1 cellular context compared by ENCODE assay signal in the genomic region with DNA sequence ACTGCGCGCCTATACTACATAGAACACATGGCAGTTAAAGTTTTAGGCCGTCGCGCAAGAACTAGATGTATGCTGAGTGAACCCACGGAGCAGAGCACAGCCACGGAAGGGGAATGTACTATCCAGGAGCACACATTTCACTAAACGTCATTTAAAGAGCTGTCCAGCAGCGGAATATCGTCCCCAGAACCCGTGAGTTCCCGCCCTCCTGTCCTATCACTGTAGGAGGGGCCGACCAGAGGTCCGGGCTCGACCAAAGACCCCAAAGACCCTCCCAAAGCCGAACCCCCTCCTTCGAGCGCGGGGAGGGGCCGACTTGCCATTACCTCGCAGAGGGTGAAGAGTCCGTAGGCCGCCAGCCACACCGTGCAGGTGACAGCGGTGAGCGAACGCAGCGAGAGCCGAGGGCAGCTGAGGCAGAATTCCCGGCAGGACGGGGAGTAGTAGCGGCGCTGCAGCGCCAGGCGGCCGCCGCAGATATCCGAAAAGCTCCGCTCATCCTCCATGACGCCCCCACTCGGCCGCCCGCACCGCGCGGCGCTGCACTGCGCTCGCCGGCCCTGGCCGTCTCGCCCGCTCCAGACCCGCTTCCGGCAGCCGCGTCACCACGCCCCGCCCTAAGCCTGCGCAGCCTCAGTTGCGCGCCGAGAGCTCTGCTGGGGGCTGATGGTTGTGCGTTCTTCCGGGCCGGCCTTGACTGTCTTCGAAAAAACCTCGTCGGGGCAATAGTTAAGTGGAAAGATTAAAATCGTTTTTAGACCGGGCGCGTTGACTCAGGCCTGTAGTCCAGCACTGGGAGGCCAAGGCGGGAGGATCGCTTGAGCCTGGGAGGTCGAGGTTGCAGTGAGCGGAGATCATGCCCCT.
TF ChIP-seq lines count a peak whose summit lies in the region.

PIGH (minus strand) TSS at position 571 of the 864 bp plus-strand sequence; CDS start at position 506, 65 bp downstream.

TF ChIP-seq in HepG2, 621 proteins besides CTCF, POLR2A, EP300 and RAD21 (continued from another document and continues in another):
- TF ChIP-seq, protein P1, sequence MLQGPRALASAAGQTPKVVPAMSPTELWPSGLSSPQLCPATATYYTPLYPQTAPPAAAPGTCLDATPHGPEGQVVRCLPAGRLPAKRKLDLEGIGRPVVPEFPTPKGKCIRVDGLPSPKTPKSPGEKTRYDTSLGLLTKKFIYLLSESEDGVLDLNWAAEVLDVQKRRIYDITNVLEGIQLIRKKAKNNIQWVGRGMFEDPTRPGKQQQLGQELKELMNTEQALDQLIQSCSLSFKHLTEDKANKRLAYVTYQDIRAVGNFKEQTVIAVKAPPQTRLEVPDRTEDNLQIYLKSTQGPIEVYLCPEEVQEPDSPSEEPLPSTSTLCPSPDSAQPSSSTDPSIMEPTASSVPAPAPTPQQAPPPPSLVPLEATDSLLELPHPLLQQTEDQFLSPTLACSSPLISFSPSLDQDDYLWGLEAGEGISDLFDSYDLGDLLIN (CRISPR knock-in tag; IDR thresholded peaks at IDR 0.05; ENCODE audit: borderline replicate concordance): no peak
- TF ChIP-seq ZNF691 (CRISPR knock-in tag; IDR thresholded peaks at IDR 0.05; ENCODE audit: borderline replicate concordance, low read depth) (peak; percentile 91), ZFAT (CRISPR knock-in tag; conservative IDR thresholded peaks at IDR 0.05) (no peak), ZNF496 (CRISPR knock-in tag; IDR thresholded peaks at IDR 0.05; ENCODE audit: insufficient replicate concordance) (no peak), SOX13 (IDR thresholded peaks at IDR 0.05) (no peak), SOX13 (CRISPR knock-in tag; conservative IDR thresholded peaks at IDR 0.05 in 1 of 2, IDR thresholded peaks at IDR 0.05 in 1 of 2) (peak in 1 of 2 experiments; percentile 30; a peak in 1 of 4 replicates), REXO4 (CRISPR knock-in tag; IDR thresholded peaks at IDR 0.05; ENCODE audit: borderline replicate concordance) (no peak), ERF (CRISPR knock-in tag; IDR thresholded peaks at IDR 0.05) (peak; percentile 75), NR2F1 (CRISPR knock-in tag; IDR thresholded peaks at IDR 0.05) (no peak), ZNF3 (CRISPR knock-in tag; IDR thresholded peaks at IDR 0.05) (no peak), DBP (CRISPR knock-in tag; IDR thresholded peaks at IDR 0.05; ENCODE audit: not compliant biosample characterization) (no peak), BRD4 (CRISPR knock-in tag; IDR thresholded peaks at IDR 0.05) (no peak; the same call in 1 of the 2 replicates), ZNF17 (CRISPR knock-in tag; IDR thresholded peaks at IDR 0.05) (no peak), ZNF317 (CRISPR knock-in tag; IDR thresholded peaks at IDR 0.05) (no peak; the same call in 1 of the 2 replicates), BATF2 (CRISPR knock-in tag; IDR thresholded peaks at IDR 0.05) (no peak), ZNF337 (CRISPR knock-in tag; IDR thresholded peaks at IDR 0.05; ENCODE audit: borderline replicate concordance, low read depth) (no peak; the same call in 1 of the 2 replicates), ZNF180 (CRISPR knock-in tag; IDR thresholded peaks at IDR 0.05; ENCODE audit: borderline replicate concordance, low read depth) (no peak), EED (CRISPR knock-in tag; IDR thresholded peaks at IDR 0.05) (no peak), SNAI1 (CRISPR knock-in tag; IDR thresholded peaks at IDR 0.05; ENCODE audit: borderline replicate concordance) (no peak), ZNF557 (CRISPR knock-in tag; IDR thresholded peaks at IDR 0.05) (no peak), MAZ (IDR thresholded peaks at IDR 0.05; ENCODE audit: borderline replicate concordance, low read depth, low read length) (peak; percentile 75), MAZ (CRISPR knock-in tag; IDR thresholded peaks at IDR 0.05; ENCODE audit: low read depth) (peak; percentile 77), PAWR (CRISPR knock-in tag; IDR thresholded peaks at IDR 0.05; ENCODE audit: borderline replicate concordance) (no peak), ZBTB20 (CRISPR knock-in tag; IDR thresholded peaks at IDR 0.05; ENCODE audit: borderline replicate concordance, low read depth) (no peak), ZNF292 (CRISPR knock-in tag; IDR thresholded peaks at IDR 0.05; ENCODE audit: borderline replicate concordance, low read depth) (peak; percentile 29; the same call in 1 of the 2 replicates), SIX4 (CRISPR knock-in tag; IDR thresholded peaks at IDR 0.05) (no peak), FOXJ3 (CRISPR knock-in tag; IDR thresholded peaks at IDR 0.05; ENCODE audit: borderline replicate concordance) (no peak), GATA4 (IDR thresholded peaks at IDR 0.05; ENCODE audit: borderline replicate concordance, low read depth) (no peak), ZNF549 (CRISPR knock-in tag; IDR thresholded peaks at IDR 0.05) (no peak), TRIM22 (IDR thresholded peaks at IDR 0.05) (no peak)
- TF ChIP-seq, protein P2, sequence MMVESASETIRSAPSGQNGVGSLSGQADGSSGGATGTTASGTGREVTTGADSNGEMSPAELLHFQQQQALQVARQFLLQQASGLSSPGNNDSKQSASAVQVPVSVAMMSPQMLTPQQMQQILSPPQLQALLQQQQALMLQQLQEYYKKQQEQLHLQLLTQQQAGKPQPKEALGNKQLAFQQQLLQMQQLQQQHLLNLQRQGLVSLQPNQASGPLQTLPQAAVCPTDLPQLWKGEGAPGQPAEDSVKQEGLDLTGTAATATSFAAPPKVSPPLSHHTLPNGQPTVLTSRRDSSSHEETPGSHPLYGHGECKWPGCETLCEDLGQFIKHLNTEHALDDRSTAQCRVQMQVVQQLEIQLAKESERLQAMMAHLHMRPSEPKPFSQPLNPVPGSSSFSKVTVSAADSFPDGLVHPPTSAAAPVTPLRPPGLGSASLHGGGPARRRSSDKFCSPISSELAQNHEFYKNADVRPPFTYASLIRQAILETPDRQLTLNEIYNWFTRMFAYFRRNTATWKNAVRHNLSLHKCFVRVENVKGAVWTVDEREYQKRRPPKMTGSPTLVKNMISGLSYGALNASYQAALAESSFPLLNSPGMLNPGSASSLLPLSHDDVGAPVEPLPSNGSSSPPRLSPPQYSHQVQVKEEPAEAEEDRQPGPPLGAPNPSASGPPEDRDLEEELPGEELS (CRISPR knock-in tag; IDR thresholded peaks at IDR 0.05): no peak
- TF ChIP-seq, protein P3, sequence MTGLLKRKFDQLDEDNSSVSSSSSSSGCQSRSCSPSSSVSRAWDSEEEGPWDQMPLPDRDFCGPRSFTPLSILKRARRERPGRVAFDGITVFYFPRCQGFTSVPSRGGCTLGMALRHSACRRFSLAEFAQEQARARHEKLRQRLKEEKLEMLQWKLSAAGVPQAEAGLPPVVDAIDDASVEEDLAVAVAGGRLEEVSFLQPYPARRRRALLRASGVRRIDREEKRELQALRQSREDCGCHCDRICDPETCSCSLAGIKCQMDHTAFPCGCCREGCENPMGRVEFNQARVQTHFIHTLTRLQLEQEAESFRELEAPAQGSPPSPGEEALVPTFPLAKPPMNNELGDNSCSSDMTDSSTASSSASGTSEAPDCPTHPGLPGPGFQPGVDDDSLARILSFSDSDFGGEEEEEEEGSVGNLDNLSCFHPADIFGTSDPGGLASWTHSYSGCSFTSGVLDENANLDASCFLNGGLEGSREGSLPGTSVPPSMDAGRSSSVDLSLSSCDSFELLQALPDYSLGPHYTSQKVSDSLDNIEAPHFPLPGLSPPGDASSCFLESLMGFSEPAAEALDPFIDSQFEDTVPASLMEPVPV (CRISPR knock-in tag; IDR thresholded peaks at IDR 0.05): peak; percentile 58; the same call in 1 of the 2 replicates
- TF ChIP-seq, protein P4, sequence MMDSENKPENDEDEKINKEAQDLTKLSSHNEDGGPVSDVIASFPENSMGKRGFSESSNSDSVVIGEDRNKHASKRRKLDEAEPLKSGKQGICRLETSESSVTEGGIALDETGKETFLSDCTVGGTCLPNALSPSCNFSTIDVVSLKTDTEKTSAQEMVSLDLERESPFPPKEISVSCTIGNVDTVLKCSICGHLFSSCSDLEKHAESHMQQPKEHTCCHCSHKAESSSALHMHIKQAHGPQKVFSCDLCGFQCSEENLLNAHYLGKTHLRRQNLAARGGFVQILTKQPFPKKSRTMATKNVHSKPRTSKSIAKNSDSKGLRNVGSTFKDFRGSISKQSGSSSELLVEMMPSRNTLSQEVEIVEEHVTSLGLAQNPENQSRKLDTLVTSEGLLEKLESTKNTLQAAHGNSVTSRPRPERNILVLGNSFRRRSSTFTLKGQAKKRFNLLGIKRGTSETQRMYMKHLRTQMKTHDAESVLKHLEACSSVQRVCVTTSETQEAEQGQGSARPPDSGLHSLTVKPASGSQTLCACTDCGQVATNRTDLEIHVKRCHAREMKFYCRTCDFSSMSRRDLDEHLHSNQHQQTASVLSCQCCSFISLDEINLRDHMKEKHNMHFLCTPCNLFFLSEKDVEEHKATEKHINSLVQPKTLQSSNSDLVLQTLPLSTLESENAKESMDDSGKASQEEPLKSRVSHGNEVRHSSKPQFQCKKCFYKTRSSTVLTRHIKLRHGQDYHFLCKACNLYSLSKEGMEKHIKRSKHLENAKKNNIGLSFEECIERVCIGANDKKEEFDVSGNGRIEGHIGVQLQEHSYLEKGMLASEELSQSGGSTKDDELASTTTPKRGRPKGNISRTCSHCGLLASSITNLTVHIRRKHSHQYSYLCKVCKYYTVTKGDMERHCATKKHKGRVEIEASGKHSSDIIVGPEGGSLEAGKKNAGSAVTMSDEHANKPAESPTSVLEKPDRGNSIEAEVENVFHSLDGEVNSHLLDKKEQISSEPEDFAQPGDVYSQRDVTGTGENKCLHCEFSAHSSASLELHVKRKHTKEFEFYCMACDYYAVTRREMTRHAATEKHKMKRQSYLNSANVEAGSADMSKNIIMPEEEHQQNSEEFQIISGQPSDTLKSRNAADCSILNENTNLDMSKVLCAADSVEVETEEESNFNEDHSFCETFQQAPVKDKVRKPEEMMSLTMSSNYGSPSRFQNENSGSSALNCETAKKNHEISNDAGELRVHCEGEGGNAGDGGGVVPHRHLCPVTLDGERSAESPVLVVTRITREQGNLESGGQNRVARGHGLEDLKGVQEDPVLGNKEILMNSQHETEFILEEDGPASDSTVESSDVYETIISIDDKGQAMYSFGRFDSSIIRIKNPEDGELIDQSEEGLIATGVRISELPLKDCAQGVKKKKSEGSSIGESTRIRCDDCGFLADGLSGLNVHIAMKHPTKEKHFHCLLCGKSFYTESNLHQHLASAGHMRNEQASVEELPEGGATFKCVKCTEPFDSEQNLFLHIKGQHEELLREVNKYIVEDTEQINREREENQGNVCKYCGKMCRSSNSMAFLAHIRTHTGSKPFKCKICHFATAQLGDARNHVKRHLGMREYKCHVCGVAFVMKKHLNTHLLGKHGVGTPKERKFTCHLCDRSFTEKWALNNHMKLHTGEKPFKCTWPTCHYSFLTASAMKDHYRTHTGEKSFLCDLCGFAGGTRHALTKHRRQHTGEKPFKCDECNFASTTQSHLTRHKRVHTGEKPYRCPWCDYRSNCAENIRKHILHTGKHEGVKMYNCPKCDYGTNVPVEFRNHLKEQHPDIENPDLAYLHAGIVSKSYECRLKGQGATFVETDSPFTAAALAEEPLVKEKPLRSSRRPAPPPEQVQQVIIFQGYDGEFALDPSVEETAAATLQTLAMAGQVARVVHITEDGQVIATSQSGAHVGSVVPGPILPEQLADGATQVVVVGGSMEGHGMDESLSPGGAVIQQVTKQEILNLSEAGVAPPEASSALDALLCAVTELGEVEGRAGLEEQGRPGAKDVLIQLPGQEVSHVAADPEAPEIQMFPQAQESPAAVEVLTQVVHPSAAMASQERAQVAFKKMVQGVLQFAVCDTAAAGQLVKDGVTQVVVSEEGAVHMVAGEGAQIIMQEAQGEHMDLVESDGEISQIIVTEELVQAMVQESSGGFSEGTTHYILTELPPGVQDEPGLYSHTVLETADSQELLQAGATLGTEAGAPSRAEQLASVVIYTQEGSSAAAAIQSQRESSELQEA (CRISPR knock-in tag; IDR thresholded peaks at IDR 0.05; ENCODE audit: not compliant biosample characterization): no peak
- TF ChIP-seq, protein P5, sequence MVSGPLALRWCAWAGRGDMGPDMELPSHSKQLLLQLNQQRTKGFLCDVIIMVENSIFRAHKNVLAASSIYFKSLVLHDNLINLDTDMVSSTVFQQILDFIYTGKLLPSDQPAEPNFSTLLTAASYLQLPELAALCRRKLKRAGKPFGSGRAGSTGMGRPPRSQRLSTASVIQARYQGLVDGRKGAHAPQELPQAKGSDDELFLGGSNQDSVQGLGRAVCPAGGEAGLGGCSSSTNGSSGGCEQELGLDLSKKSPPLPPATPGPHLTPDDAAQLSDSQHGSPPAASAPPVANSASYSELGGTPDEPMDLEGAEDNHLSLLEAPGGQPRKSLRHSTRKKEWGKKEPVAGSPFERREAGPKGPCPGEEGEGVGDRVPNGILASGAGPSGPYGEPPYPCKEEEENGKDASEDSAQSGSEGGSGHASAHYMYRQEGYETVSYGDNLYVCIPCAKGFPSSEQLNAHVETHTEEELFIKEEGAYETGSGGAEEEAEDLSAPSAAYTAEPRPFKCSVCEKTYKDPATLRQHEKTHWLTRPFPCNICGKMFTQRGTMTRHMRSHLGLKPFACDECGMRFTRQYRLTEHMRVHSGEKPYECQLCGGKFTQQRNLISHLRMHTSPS (CRISPR knock-in tag; IDR thresholded peaks at IDR 0.05; ENCODE audit: low read depth): no peak
